In genomic region chr7:102039706-102040105, GRCh38 we compare ENCODE assay signal across 23 cellular contexts.
DNase-seq lines count a peak whose midpoint lies in the region; TF ChIP-seq lines count a peak whose summit lies in the region.
"Had no signal": no experiment of that assay in that cellular context is flagged by ENCODE, and none has a peak within 500 bp of the region (broad histone marks: within the 10 kb centered on the region; RNA-seq: fewer than 3 reads in every experiment).

No MANE protein-coding gene starts in this region.

- WGBS in trophoblast cell (ENCODE audit: extremely low coverage, insufficient coverage, insufficient read length), result no CpG with 5 or more reads among the region's 11 CpGs

- H3K27ac ChIP-seq in BLaER1 (peak overlapping the region; percentile 66), trophoblast cell (ENCODE audit: low read depth, low read length) (no peak overlapping the region)
- H3K27ac ChIP-seq: 22Rv1, HL-60, SK-N-MC had no signal

- H3K4me1 ChIP-seq in BLaER1, result peaks cover 61% of the 10 kb centered on the region
- H3K4me1 ChIP-seq in trophoblast cell (ENCODE audit: control insufficient read depth in 1 of 2, insufficient read depth in 2 of 2, low read length in 2 of 2), result peaks cover 2 to 4% of the 10 kb centered on the region in 2 experiments

- no peak overlapping the region for H3K4ac ChIP-seq in trophoblast cell (ENCODE audit: low read depth, low read length)

- peak overlapping the region; percentile 51 for H3K4me2 ChIP-seq in BLaER1
- H3K4me2 ChIP-seq in trophoblast cell (ENCODE audit: low read length), result no peak overlapping the region

- H3K36me3 ChIP-seq in BLaER1 (peaks cover 50% of the 10 kb centered on the region), trophoblast cell (ENCODE audit: control insufficient read depth in 1 of 2, insufficient read depth in 2 of 2, low read length in 2 of 2) (peaks cover 2% of the 10 kb centered on the region in 2 experiments)

- no peaks in the 10 kb centered on the region for H3K9me3 Mint-ChIP-seq in activated T-cell treated with anti-CD3 and anti-CD28 coated beads, Interleukin-2, amount 50 U/mL, for 24 hours
- no peaks in the 10 kb centered on the region for H3K9me3 Mint-ChIP-seq in chondrocyte (ENCODE audit: low read depth)

- no peak overlapping the region for H2BK120ac ChIP-seq in trophoblast cell (ENCODE audit: insufficient read depth, low read length, poor library complexity)

- TF ChIP-seq CTCF in chondrocyte (IDR thresholded peaks at IDR 0.05), result no peak

- no peak overlapping the region for H4K8ac ChIP-seq in trophoblast cell (ENCODE audit: low read depth, low read length)

- H3K79me1 ChIP-seq in trophoblast cell (ENCODE audit: low read length), result no peaks in the 10 kb centered on the region

- no peak overlapping the region for H3K23ac ChIP-seq in trophoblast cell (ENCODE audit: low read length)

- no peak overlapping the region for H3K14ac ChIP-seq in trophoblast cell (ENCODE audit: low read length)

- no peak overlapping the region for H3K9ac ChIP-seq in BLaER1
- no peak overlapping the region for H3K9ac ChIP-seq in trophoblast cell (ENCODE audit: low read length)

- H3K27me3 Mint-ChIP-seq in activated T-cell treated with anti-CD3 and anti-CD28 coated beads, Interleukin-2, amount 50 U/mL, for 24 hours, result no peaks in the 10 kb centered on the region
- H3K27me3 Mint-ChIP-seq in chondrocyte (ENCODE audit: low read depth), result no peaks in the 10 kb centered on the region

- peaks cover 6% of the 10 kb centered on the region for H3K36me3 Mint-ChIP-seq in activated T-cell treated with anti-CD3 and anti-CD28 coated beads, Interleukin-2, amount 50 U/mL, for 24 hours (ENCODE audit: low read depth)
- H3K36me3 Mint-ChIP-seq in chondrocyte (ENCODE audit: low read depth), result peaks cover 2% of the 10 kb centered on the region

- no peak overlapping the region for H2BK12ac ChIP-seq in trophoblast cell (ENCODE audit: low read length)

- no peak overlapping the region for H3K27ac Mint-ChIP-seq in activated T-cell treated with anti-CD3 and anti-CD28 coated beads, Interleukin-2, amount 50 U/mL, for 24 hours
- no peak overlapping the region for H3K27ac Mint-ChIP-seq in chondrocyte (ENCODE audit: unreplicated experiment)
- H3K27ac Mint-ChIP-seq: B cell had no signal

- H2AK5ac ChIP-seq in trophoblast cell (ENCODE audit: low read length), result no peak overlapping the region

- no peaks in the 10 kb centered on the region for H4K20me1 ChIP-seq in BLaER1

- H3K18ac ChIP-seq in trophoblast cell (ENCODE audit: low read length), result no peak overlapping the region

- H3K9me3 ChIP-seq in BLaER1 (no peaks in the 10 kb centered on the region), trophoblast cell (ENCODE audit: insufficient read depth, low read depth, low read length) (peaks cover under 1% of the 10 kb centered on the region)

- H3K27me3 ChIP-seq in BLaER1, result no peaks in the 10 kb centered on the region
- no peaks in the 10 kb centered on the region for H3K27me3 ChIP-seq in trophoblast cell (ENCODE audit: insufficient read depth, low read length)

- no peak overlapping the region for H2BK5ac ChIP-seq in trophoblast cell (ENCODE audit: low read depth, low read length, poor library complexity)

- H3K4me3 Mint-ChIP-seq in activated T-cell treated with anti-CD3 and anti-CD28 coated beads, Interleukin-2, amount 50 U/mL, for 24 hours, result no peak overlapping the region
- no peak overlapping the region for H3K4me3 Mint-ChIP-seq in chondrocyte (ENCODE audit: unreplicated experiment)
- H3K4me3 Mint-ChIP-seq: B cell had no signal

- H2AFZ ChIP-seq in trophoblast cell (ENCODE audit: insufficient read depth, low read length, poor library complexity), result no peak overlapping the region

- H4K91ac ChIP-seq in trophoblast cell (ENCODE audit: low read depth, low read length), result no peak overlapping the region

- no peaks in the 10 kb centered on the region for H3K79me2 ChIP-seq in trophoblast cell (ENCODE audit: control insufficient read depth, insufficient read depth, low read length, poor library complexity)

- peak; percentile 2 for DNase-seq in activated T-cell treated with anti-CD3 and anti-CD28 coated beads, Interleukin-2, amount 50 U/mL, for 24 hours
- DNase-seq in activated T-cell treated with anti-CD3 and anti-CD28 coated beads for 4 hours, result no peak
- peak; percentile 25 for DNase-seq in chondrocyte (ENCODE audit: low spot score)
- peak; percentile 80 to 83 for DNase-seq in trophoblast cell
- DNase-seq in NCI-H524 treated with DMSO at 0.1 percent for 48 hours (lab: John Stamatoyannopoulos, UW), result no peak
- DNase-seq in NCI-H446 treated with DMSO at 0.1 percent for 48 hours (lab: John Stamatoyannopoulos, UW), result no peak
- no peak for DNase-seq in NK-92 treated with Interleukin-12 subunit alpha and Interleukin-12 subunit beta, amount 100 ng/mL, for 24 hours (lab: John Stamatoyannopoulos, UW)
- DNase-seq: Calu3, DMS153, NCI-H1048, NCI-H1417, NCI-H1694, NCI-H2029 treated with DMSO at 0.1 percent for 48 hours, NCI-H2227 treated with DMSO at 0.1 percent for 48 hours, NCI-H510A, NCI-H748 treated with DMSO at 0.1 percent for 48 hours, RPMI8226, SHP77 treated with DMSO at 0.1 percent for 48 hours had no signal

- H4K12ac ChIP-seq in trophoblast cell (ENCODE audit: low read depth, low read length), result no peak overlapping the region

- peaks cover 8% of the 10 kb centered on the region for H3K4me1 Mint-ChIP-seq in activated T-cell treated with anti-CD3 and anti-CD28 coated beads, Interleukin-2, amount 50 U/mL, for 24 hours (ENCODE audit: low read depth)
- H3K4me1 Mint-ChIP-seq in chondrocyte (ENCODE audit: low read depth), result peaks cover 19% of the 10 kb centered on the region

- H3K4me3 ChIP-seq in BLaER1, result no peak overlapping the region
- H3K4me3 ChIP-seq in trophoblast cell (ENCODE audit: low read depth, low read length), result no peak overlapping the region
- H3K4me3 ChIP-seq: SK-N-MC had no signal

Comparison
In these comparisons a context has a peak if more than half of its experiments do, and no peak if none do; other contexts are left out.
1. DNase-seq: peak in activated T-cell treated with anti-CD3 and anti-CD28 coated beads, Interleukin-2, amount 50 U/mL, for 24 hours (single experiment), chondrocyte (single experiment) and trophoblast cell (2 of 2); none in activated T-cell treated with anti-CD3 and anti-CD28 coated beads for 4 hours (single experiment), NCI-H524 treated with DMSO at 0.1 percent for 48 hours (single experiment), NCI-H446 treated with DMSO at 0.1 percent for 48 hours (single experiment) and NK-92 treated with Interleukin-12 subunit alpha and Interleukin-12 subunit beta, amount 100 ng/mL, for 24 hours (single experiment).